1 cellular context compared by ENCODE assay signal in the genomic region with DNA sequence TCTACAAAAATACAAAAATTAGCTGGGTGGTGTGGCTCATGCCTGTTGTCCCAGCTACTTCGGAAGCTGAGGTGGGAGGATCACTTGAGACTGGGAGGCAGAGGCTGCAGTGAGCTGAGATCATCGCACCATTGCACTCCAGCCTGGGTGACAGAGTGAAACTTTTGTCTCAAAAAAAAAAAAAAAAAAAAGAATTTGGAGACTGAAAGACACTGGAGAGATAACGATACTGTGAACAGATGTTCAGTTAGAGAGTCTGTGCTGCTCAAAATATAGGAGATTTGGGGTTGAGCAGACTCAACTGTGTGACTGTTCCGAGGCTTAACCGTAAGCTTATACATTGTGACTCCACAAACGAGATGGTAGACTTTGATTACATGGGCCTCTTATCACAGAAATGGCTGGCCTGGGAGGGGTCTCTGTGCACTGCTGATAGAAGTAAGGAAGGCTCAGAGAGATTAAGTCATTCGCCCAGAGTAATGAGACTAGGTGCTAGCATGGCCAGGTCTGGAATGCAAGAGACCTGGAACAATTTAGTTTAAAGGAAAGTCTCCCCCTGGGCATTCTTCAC.
TF ChIP-seq lines count a peak whose summit lies in the region.

No MANE protein-coding gene starts in this region.

TF ChIP-seq in K562, 482 proteins besides CTCF, POLR2A, EP300 and RAD21 (continued from another document and continues in another):
- no peak for TF ChIP-seq CHD7 (IDR thresholded peaks at IDR 0.05; ENCODE audit: low read depth, low read length)
- peak; percentile 22 to 75; a peak in 3 of 4 replicates for TF ChIP-seq RCOR1 (IDR thresholded peaks at IDR 0.05; ENCODE audit: borderline replicate concordance in 1 of 2, low read depth in 2 of 2, low read length in 2 of 2)
- TF ChIP-seq SMARCC2 (IDR thresholded peaks at IDR 0.05; ENCODE audit: low read depth): peak; percentile 29; the same call in 1 of the 2 replicates
- no peak for TF ChIP-seq SMAD3 (CRISPR knock-in tag; conservative IDR thresholded peaks at IDR 0.05)
- TF ChIP-seq TOE1 (IDR thresholded peaks at IDR 0.05; ENCODE audit: borderline replicate concordance): no peak
- no peak for TF ChIP-seq TOE1 (CRISPR knock-in tag; IDR thresholded peaks at IDR 0.05; ENCODE audit: borderline replicate concordance, low read depth)
- TF ChIP-seq E2F1 (CRISPR knock-in tag; IDR thresholded peaks at IDR 0.05): no peak
- TF ChIP-seq PTRF (tag; IDR thresholded peaks at IDR 0.05): no peak
- no peak for TF ChIP-seq NFRKB (IDR thresholded peaks at IDR 0.05; ENCODE audit: low read depth)
- no peak for TF ChIP-seq EHMT2 (IDR thresholded peaks at IDR 0.05)
- 0 out of 2 replicates have a peak, but pooled peaks have one; percentile 49 for TF ChIP-seq FOXM1 (IDR thresholded peaks at IDR 0.05; ENCODE audit: low read depth)
- no peak for TF ChIP-seq FOXM1 (CRISPR knock-in tag; IDR thresholded peaks at IDR 0.05; ENCODE audit: low read depth)
- no peak for TF ChIP-seq ZBTB34 (CRISPR knock-in tag; IDR thresholded peaks at IDR 0.05)
- peak in 1 of 2 experiments; percentile 44; a peak in 1 of 3 replicates for TF ChIP-seq CBX3 (IDR thresholded peaks at IDR 0.05; ENCODE audit: borderline replicate concordance in 1 of 2, low read length in 2 of 2)
- no peak for TF ChIP-seq GABPB2 (CRISPR knock-in tag; conservative IDR thresholded peaks at IDR 0.05)
- TF ChIP-seq, protein P1, sequence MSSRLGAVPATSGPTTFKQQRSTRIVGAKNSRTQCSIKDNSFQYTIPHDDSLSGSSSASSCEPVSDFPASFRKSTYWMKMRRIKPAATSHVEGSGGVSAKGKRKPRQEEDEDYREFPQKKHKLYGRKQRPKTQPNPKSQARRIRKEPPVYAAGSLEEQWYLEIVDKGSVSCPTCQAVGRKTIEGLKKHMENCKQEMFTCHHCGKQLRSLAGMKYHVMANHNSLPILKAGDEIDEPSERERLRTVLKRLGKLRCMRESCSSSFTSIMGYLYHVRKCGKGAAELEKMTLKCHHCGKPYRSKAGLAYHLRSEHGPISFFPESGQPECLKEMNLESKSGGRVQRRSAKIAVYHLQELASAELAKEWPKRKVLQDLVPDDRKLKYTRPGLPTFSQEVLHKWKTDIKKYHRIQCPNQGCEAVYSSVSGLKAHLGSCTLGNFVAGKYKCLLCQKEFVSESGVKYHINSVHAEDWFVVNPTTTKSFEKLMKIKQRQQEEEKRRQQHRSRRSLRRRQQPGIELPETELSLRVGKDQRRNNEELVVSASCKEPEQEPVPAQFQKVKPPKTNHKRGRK (tag; IDR thresholded peaks at IDR 0.05): no peak
- TF ChIP-seq HDAC8 (tag; IDR thresholded peaks at IDR 0.05): no peak
- no peak for TF ChIP-seq HEY1 (CRISPR knock-in tag; IDR thresholded peaks at IDR 0.05; ENCODE audit: borderline replicate concordance)
- TF ChIP-seq, protein P2, sequence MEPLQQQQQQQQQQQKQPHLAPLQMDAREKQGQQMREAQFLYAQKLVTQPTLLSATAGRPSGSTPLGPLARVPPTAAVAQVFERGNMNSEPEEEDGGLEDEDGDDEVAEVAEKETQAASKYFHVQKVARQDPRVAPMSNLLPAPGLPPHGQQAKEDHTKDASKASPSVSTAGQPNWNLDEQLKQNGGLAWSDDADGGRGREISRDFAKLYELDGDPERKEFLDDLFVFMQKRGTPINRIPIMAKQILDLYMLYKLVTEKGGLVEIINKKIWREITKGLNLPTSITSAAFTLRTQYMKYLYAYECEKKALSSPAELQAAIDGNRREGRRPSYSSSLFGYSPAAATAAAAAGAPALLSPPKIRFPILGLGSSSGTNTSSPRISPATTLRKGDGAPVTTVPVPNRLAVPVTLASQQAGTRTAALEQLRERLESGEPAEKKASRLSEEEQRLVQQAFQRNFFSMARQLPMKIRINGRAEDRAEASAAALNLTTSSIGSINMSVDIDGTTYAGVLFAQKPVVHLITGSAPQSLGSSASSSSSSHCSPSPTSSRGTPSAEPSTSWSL (CRISPR knock-in tag; IDR thresholded peaks at IDR 0.05; ENCODE audit: borderline replicate concordance): no peak
- TF ChIP-seq LCOR (CRISPR knock-in tag; IDR thresholded peaks at IDR 0.05): no peak
- peak; percentile 62 for TF ChIP-seq CCNT2 (IDR thresholded peaks at IDR 0.05; ENCODE audit: borderline replicate concordance, extremely low read depth, insufficient read length, low read depth, low read length)
- TF ChIP-seq, protein P3, sequence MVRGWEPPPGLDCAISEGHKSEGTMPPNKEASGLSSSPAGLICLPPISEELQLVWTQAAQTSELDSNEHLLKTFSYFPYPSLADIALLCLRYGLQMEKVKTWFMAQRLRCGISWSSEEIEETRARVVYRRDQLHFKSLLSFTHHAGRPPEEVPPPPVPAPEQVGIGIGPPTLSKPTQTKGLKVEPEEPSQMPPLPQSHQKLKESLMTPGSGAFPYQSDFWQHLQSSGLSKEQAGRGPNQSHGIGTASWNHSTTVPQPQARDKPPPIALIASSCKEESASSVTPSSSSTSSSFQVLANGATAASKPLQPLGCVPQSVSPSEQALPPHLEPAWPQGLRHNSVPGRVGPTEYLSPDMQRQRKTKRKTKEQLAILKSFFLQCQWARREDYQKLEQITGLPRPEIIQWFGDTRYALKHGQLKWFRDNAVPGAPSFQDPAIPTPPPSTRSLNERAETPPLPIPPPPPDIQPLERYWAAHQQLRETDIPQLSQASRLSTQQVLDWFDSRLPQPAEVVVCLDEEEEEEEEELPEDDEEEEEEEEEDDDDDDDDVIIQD (CRISPR knock-in tag; IDR thresholded peaks at IDR 0.05): no peak
- TF ChIP-seq MTA3 (IDR thresholded peaks at IDR 0.05; ENCODE audit: borderline replicate concordance): 0 out of 2 replicates have a peak, but pooled peaks have one; percentile 43
- no peak for TF ChIP-seq ELK1 (CRISPR knock-in tag; IDR thresholded peaks at IDR 0.05)
- TF ChIP-seq CBX1 (IDR thresholded peaks at IDR 0.05; ENCODE audit: low read depth): no peak
- TF ChIP-seq, protein P4, sequence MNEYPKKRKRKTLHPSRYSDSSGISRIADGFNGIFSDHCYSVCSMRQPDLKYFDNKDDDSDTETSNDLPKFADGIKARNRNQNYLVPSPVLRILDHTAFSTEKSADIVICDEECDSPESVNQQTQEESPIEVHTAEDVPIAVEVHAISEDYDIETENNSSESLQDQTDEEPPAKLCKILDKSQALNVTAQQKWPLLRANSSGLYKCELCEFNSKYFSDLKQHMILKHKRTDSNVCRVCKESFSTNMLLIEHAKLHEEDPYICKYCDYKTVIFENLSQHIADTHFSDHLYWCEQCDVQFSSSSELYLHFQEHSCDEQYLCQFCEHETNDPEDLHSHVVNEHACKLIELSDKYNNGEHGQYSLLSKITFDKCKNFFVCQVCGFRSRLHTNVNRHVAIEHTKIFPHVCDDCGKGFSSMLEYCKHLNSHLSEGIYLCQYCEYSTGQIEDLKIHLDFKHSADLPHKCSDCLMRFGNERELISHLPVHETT (CRISPR knock-in tag; conservative IDR thresholded peaks at IDR 0.05 in 1 of 2, IDR thresholded peaks at IDR 0.05 in 1 of 2): peak in 1 of 2 experiments; percentile 71; a peak in 1 of 4 replicates
- TF ChIP-seq ETV5 (CRISPR knock-in tag; IDR thresholded peaks at IDR 0.05; ENCODE audit: low read depth): no peak
- TF ChIP-seq DMBX1 (CRISPR knock-in tag; IDR thresholded peaks at IDR 0.05; ENCODE audit: borderline replicate concordance): peak; percentile 24; the same call in 1 of the 2 replicates
- no peak for TF ChIP-seq ZNF431 (CRISPR knock-in tag; IDR thresholded peaks at IDR 0.05)
